9 cellular contexts compared by ENCODE assay signal in the genomic region with DNA sequence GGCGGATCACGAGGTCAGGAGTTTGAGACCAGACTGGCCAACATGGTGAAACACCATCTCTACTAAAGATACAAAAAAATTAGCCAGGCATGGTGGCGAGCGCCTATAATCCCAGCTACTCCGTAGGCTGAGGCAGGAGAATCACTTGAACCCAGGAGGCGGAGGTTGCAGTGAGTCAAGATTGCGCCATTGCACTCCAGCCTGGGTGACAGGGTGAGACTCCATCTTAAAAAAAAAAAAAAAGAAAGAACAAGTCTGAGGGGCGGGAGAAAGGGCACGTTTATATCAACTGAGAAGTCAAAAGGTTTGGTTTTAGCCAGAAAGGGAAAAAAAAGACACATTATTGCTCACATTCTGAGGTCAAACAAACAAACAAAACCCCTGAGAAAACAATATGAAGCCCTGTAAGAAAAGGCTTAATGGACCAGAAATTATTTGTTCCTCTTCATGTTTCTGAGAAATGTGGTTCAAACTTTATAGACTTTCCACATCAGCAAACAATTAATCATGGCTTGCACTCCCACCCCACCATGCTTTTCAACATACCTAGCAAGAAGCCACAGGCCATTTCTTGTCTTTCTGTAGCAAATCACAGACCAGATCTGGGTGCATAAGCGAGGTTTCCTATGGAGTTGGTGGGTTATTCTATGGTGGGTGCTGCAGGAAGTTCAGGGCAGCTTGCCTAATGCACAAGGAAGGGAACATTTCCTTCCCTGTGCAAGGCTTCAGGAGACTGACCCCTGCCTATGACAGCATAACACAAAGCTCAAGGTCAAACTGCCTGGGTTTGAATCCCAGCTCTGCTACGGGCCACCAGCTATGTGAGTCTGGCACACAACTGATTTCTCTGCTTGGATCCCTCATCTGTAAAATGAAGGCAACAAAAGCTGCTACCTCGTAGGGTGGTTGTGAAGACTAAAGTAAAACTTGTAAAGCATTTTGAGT.
A peak's percentile ranks its signal among the peaks of the same experiment; 100 is the strongest.
DNase-seq lines count a peak whose midpoint lies in the region; ATAC-seq, FAIRE-seq and TF ChIP-seq lines count a peak whose summit lies in the region.
"Had no signal": no experiment of that assay in that cellular context is flagged by ENCODE, and none has a peak within 500 bp of the region (broad histone marks: within the 10 kb centered on the region; RNA-seq: fewer than 3 reads in every experiment).

No MANE protein-coding gene starts in this region.

- H3K4me2 ChIP-seq in HepG2 (ENCODE audit: low read depth, low read length), result peak overlapping the region; percentile 76

- H3K27me3 ChIP-seq in HepG2 (ENCODE audit: control insufficient read depth in 1 of 2, insufficient read depth in 2 of 2, low read length in 2 of 2), result 0 out of 5 replicates have a peak, but pooled peaks cover 0 to 4% of the 10 kb centered on the region in 2 experiments
- H3K27me3 ChIP-seq in thyroid gland, result no peaks in the 10 kb centered on the region

- POLR2A ChIA-PET in HepG2 (lab: Yijun Ruan, JAX), result no interaction called here

- peak; percentile 63 for FAIRE-seq in HepG2 (lab: Jason Lieb, UNC)

- CTCF ChIA-PET in HepG2 (lab: Yijun Ruan, JAX; ENCODE audit: low intra/inter-chr PET ratio, low total read pairs), result no interaction called here

- ATAC-seq in HepG2 (no peak), HG03159 (IDR thresholded peaks at IDR 0.05; ENCODE audit: unreplicated experiment) (no peak)

- peak overlapping the region; percentile 66 for H3K27ac ChIP-seq in HepG2 (ENCODE audit: extremely low read length, insufficient read depth, low read length)
- peak overlapping the region; percentile 60 to 78 (median 71) for H3K27ac ChIP-seq in thyroid gland
- H3K27ac ChIP-seq: 22Rv1 had no signal

- peak; percentile 29 for DNase-seq in DMS53 (lab: John Stamatoyannopoulos, UW)
- no peak for DNase-seq in DMS53 treated with DMSO at 0.1 percent for 48 hours (lab: John Stamatoyannopoulos, UW; ENCODE audit: unreplicated experiment)
- DNase-seq in astrocyte of the hippocampus (ENCODE audit: low read depth, low spot score), result peak; percentile 62
- DNase-seq in HepG2 (ENCODE audit: low spot score), result peak; percentile 32
- DNase-seq in thyroid gland, result no peak
- DNase-seq in lower leg skin (ENCODE audit: low spot score in 2 of 2), result no peak
- no peak for DNase-seq in GM19240 (ENCODE audit: insufficient read length, low spot score)

- in situ Hi-C loops in HepG2 (cut with HindIII; ENCODE audit: extremely low pct_ligation_motif_present, low pct_unique_long_range_greater_than_20kb), result no loop called here

- TF ChIP-seq POLR2A in HepG2 (IDR thresholded peaks at IDR 0.05; ENCODE audit: insufficient read depth in 1 of 2, low read depth in 2 of 2, low read length in 2 of 2) (no peak), thyroid gland (IDR thresholded peaks at IDR 0.05) (no peak), lower leg skin (IDR thresholded peaks at IDR 0.05) (no peak)

- H3K4me1 ChIP-seq in HepG2 (ENCODE audit: insufficient read depth, low read length), result peaks cover 54% of the 10 kb centered on the region
- H3K4me1 ChIP-seq in thyroid gland, result peaks cover 21 to 59% of the 10 kb centered on the region in 2 donors

- no TSS peak for BruUV-seq in HepG2 (replicated peaks; lab: Mats Ljungman, UMichigan)

- 70% methylated on average over 12 of the region's 12 CpGs for WGBS in HepG2 (ENCODE audit: low lambda C conversion rate)
- 78% methylated on average over 12 of the region's 12 CpGs for WGBS in thyroid gland, 2 donors
- 77 to 80% methylated on average over 12 of the region's 12 CpGs for WGBS in lower leg skin, 2 donors

- TF ChIP-seq RAD21 in HepG2 (CRISPR knock-in tag; IDR thresholded peaks at IDR 0.05), result no peak

- no peaks in the 10 kb centered on the region for H3K79me2 ChIP-seq in HepG2 (ENCODE audit: insufficient read depth, low read length)

- H4K20me1 ChIP-seq in HepG2 (ENCODE audit: insufficient read depth, low read length), result no peaks in the 10 kb centered on the region

- TF ChIP-seq EP300 in HepG2 (IDR thresholded peaks at IDR 0.05; ENCODE audit: low read depth in 2 of 2, low read length in 2 of 2) (no peak), HepG2 (CRISPR knock-in tag; IDR thresholded peaks at IDR 0.05; ENCODE audit: borderline replicate concordance) (no peak)

- H3K36me3 ChIP-seq in HepG2 (replicated peaks in 1 of 2; ENCODE audit: control insufficient read depth in 1 of 2, insufficient read depth in 2 of 2, low read length in 2 of 2) (no peaks in the 10 kb centered on the region), thyroid gland (no peaks in the 10 kb centered on the region)

- H2AFZ ChIP-seq in HepG2 (ENCODE audit: low read length), result no peak overlapping the region

- intact Hi-C loops in HepG2 (cut with micrococcal nuclease; ENCODE audit: unreplicated experiment), result no loop called here
- intact Hi-C loops in thyroid gland (cut with DNase I), result no loop called here
- intact Hi-C loops in lower leg skin (cut with DNase I; ENCODE audit: low total_unique reads), result no loop called here

- H3K9ac ChIP-seq in HepG2 (ENCODE audit: insufficient read depth, low read depth, low read length), result no peak overlapping the region

- no peaks in the 10 kb centered on the region for H3K9me3 ChIP-seq in HepG2 (ENCODE audit: low read length)
- no peaks in the 10 kb centered on the region for H3K9me3 ChIP-seq in thyroid gland

- TF ChIP-seq CTCF in HepG2 (CRISPR knock-in tag; IDR thresholded peaks at IDR 0.05) (no peak), thyroid gland (IDR thresholded peaks at IDR 0.05) (no peak), lower leg skin (IDR thresholded peaks at IDR 0.05) (no peak)

- no peak overlapping the region for H3K4me3 ChIP-seq in HepG2 (replicated peaks in 1 of 3; ENCODE audit: insufficient read depth in 1 of 3, low read depth in 2 of 3, low read length in 3 of 3)
- no peak overlapping the region for H3K4me3 ChIP-seq in thyroid gland (replicated peaks in 1 of 3)
- H3K4me3 ChIP-seq in lower leg skin (ENCODE audit: low read depth, poor library complexity, severe bottlenecking), result no peak overlapping the region

TF ChIP-seq in HepG2, 621 proteins besides CTCF, POLR2A, EP300 and RAD21 (continues in another document):
- TF ChIP-seq ZFP90 (CRISPR knock-in tag; IDR thresholded peaks at IDR 0.05; ENCODE audit: borderline replicate concordance), result no peak
- TF ChIP-seq SALL1 (CRISPR knock-in tag; IDR thresholded peaks at IDR 0.05), result peak; percentile 32; the same call in 1 of the 2 replicates
- no peak for TF ChIP-seq ZNF563 (CRISPR knock-in tag; IDR thresholded peaks at IDR 0.05)
- no peak for TF ChIP-seq ZNF274 (CRISPR knock-in tag; IDR thresholded peaks at IDR 0.05)
- peak; percentile 34; the same call in 1 of the 2 replicates for TF ChIP-seq RARA (CRISPR knock-in tag; IDR thresholded peaks at IDR 0.05)
- TF ChIP-seq, protein P1, sequence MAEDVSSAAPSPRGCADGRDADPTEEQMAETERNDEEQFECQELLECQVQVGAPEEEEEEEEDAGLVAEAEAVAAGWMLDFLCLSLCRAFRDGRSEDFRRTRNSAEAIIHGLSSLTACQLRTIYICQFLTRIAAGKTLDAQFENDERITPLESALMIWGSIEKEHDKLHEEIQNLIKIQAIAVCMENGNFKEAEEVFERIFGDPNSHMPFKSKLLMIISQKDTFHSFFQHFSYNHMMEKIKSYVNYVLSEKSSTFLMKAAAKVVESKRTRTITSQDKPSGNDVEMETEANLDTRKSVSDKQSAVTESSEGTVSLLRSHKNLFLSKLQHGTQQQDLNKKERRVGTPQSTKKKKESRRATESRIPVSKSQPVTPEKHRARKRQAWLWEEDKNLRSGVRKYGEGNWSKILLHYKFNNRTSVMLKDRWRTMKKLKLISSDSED (CRISPR knock-in tag; IDR thresholded peaks at IDR 0.05), result no peak
- TF ChIP-seq, protein P2, sequence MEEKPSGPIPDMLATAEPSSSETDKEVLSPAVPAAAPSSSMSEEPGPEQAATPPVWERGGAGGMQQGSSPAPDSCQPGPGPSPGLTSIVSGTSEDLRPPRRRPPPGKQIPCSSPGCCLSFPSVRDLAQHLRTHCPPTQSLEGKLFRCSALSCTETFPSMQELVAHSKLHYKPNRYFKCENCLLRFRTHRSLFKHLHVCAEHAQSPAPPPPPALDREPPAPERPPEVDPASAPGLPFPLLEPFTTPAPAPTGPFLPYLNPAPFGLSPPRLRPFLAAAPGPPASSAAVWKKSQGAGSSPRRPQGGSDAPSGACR (CRISPR knock-in tag; IDR thresholded peaks at IDR 0.05), result no peak
- TF ChIP-seq, protein P3, sequence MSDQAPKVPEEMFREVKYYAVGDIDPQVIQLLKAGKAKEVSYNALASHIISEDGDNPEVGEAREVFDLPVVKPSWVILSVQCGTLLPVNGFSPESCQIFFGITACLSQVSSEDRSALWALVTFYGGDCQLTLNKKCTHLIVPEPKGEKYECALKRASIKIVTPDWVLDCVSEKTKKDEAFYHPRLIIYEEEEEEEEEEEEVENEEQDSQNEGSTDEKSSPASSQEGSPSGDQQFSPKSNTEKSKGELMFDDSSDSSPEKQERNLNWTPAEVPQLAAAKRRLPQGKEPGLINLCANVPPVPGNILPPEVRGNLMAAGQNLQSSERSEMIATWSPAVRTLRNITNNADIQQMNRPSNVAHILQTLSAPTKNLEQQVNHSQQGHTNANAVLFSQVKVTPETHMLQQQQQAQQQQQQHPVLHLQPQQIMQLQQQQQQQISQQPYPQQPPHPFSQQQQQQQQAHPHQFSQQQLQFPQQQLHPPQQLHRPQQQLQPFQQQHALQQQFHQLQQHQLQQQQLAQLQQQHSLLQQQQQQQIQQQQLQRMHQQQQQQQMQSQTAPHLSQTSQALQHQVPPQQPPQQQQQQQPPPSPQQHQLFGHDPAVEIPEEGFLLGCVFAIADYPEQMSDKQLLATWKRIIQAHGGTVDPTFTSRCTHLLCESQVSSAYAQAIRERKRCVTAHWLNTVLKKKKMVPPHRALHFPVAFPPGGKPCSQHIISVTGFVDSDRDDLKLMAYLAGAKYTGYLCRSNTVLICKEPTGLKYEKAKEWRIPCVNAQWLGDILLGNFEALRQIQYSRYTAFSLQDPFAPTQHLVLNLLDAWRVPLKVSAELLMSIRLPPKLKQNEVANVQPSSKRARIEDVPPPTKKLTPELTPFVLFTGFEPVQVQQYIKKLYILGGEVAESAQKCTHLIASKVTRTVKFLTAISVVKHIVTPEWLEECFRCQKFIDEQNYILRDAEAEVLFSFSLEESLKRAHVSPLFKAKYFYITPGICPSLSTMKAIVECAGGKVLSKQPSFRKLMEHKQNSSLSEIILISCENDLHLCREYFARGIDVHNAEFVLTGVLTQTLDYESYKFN (CRISPR knock-in tag; conservative IDR thresholded peaks at IDR 0.05), result 0 out of 2 replicates have a peak, but pooled peaks have one; percentile 22
- peak; percentile 68 for TF ChIP-seq FOSL2 (CRISPR knock-in tag; IDR thresholded peaks at IDR 0.05)
- TF ChIP-seq HNF4A (CRISPR knock-in tag; IDR thresholded peaks at IDR 0.05), result peak; percentile 74
- TF ChIP-seq GABPA (IDR thresholded peaks at IDR 0.05; ENCODE audit: low read depth, low read length), result no peak
- peak; percentile 39; the same call in 1 of the 2 replicates for TF ChIP-seq GABPA (CRISPR knock-in tag; IDR thresholded peaks at IDR 0.05; ENCODE audit: low read depth)
- TF ChIP-seq, protein P4, sequence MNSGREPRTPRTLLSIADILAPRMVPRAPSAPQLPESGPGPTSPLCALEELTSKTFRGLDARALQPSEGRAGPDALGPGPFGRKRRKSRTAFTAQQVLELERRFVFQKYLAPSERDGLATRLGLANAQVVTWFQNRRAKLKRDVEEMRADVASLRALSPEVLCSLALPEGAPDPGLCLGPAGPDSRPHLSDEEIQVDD (CRISPR knock-in tag; IDR thresholded peaks at IDR 0.05; ENCODE audit: borderline replicate concordance), result no peak

Comparison
In these comparisons a context has a peak if more than half of its experiments do, and no peak if none do; other contexts are left out.
1. DNase-seq: peak in DMS53 (single experiment), astrocyte of the hippocampus (single experiment) and HepG2 (single experiment); none in DMS53 treated with DMSO at 0.1 percent for 48 hours (single experiment), thyroid gland (0 of 2), lower leg skin (0 of 2) and GM19240 (single experiment).